ENCODE assay signal across 8 cellular contexts in the genomic region with DNA sequence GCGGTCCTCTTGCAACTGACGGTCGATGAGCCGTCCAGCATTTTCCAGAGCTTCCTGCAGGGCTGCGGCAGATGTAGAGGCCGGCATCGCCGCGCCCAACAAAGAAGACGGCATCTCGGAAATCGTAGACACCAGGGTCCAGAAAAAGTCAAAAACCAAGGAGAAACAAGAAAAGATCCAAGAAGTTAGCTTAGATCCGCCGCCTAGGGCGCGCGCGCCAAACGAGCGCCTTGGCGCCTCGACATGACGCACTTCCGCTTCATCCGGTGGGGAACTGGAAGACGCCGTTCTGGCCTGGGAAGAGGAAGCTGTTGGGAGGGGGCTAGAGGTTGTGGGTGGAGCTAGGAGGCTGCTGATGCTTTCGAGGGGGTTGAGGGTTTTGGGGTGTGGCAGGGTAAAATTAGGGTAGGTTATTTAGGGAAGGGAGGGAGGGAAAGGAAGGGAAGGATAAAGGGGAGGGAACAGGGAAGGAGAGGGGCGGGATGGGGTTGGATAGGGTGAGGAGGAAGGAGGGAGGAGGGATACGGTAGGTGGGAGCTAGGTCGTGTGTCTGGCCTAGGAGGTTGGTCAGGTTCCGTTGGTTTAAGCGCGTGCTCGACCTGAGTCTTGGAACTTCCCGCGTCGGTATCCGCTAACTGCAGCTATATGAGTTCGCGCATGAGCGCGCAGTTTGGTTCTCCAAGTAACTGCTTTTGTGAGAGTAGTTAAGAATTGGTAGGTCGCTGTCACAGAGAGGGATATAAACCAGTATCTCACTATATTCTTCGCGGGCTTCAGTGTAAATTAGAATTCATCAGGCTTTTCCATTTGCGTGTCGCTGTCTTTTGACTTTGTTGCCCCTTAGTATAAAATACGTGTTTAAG.
A peak's percentile ranks its signal among the peaks of the same experiment; 100 is the strongest.
DNase-seq lines count a peak whose midpoint lies in the region; ATAC-seq lines count a peak whose summit lies in the region.

Gene NUP155 (minus strand): TSS at position 243 of the 863 bp plus-strand sequence. CDS start 129 bp downstream, at position 114.

- ATAC-seq in GM19468 (IDR thresholded peaks at IDR 0.05; ENCODE audit: extremely low read depth, unreplicated experiment) = peak; percentile 48

- no peaks in the 10 kb centered on the region for H3K9me3 ChIP-seq in effector memory CD4-positive, alpha-beta T cell (ENCODE audit: control insufficient read depth, low read length)

- peak within 1 kb of the TSS; percentile 80 for H3K27ac ChIP-seq in effector memory CD4-positive, alpha-beta T cell (ENCODE audit: insufficient read depth, low read length, poor library complexity, severe bottlenecking)

- DNase-seq in CMK (ENCODE audit: low read depth) (peak; percentile 98), HS-5 (ENCODE audit: low read depth) (peak; percentile 98), medulla oblongata (ENCODE audit: extremely low spot score) (peak; percentile 97)
- peak; percentile 75 for DNase-seq in NK-92 treated with Interleukin-12 subunit alpha and Interleukin-12 subunit beta, amount 100 ng/mL, for 24 hours (lab: John Stamatoyannopoulos, UW)
- DNase-seq in activated CD8-positive, alpha-beta memory T cell treated with anti-CD3 and anti-CD28 coated beads for 24 hours = peak; percentile 92
- peak; percentile 74 to 84 (median 80) for DNase-seq in effector memory CD4-positive, alpha-beta T cell
- peak; percentile 80 for DNase-seq in stimulated activated CD8-positive, alpha-beta memory T cell treated with anti-CD3 and anti-CD28 coated beads, Interleukin-12 subunit alpha, Interleukin-12 subunit beta, amount 100 ng/mL, for 1 hour (ENCODE audit: low read depth)

- H3K27me3 ChIP-seq in effector memory CD4-positive, alpha-beta T cell (replicated peaks; ENCODE audit: control insufficient read depth, insufficient read depth, low read length, poor library complexity, severe bottlenecking) = no peaks in the 10 kb centered on the region

- no peaks in the 10 kb centered on the region for H3K36me3 ChIP-seq in effector memory CD4-positive, alpha-beta T cell (ENCODE audit: control insufficient read depth, insufficient read depth, low read length)

- H3K4me3 ChIP-seq in effector memory CD4-positive, alpha-beta T cell (ENCODE audit: insufficient read depth, low read depth, low read length, poor library complexity, severe bottlenecking) = peak within 1 kb of the TSS; percentile 73

- H3K4me1 ChIP-seq in effector memory CD4-positive, alpha-beta T cell (ENCODE audit: control insufficient read depth, insufficient read depth, low read length, poor library complexity, severe bottlenecking) = peaks cover 7% of the 10 kb centered on the region

Comparison
In these comparisons a context has a peak if more than half of its experiments do, and no peak if none do; other contexts are left out.
1. Peak in every context shown above with its lines: DNase-seq, ATAC-seq, H3K4me3 ChIP-seq and H3K27ac ChIP-seq.